Comparison of ENCODE assay signal across 21 cellular contexts in the genomic region with DNA sequence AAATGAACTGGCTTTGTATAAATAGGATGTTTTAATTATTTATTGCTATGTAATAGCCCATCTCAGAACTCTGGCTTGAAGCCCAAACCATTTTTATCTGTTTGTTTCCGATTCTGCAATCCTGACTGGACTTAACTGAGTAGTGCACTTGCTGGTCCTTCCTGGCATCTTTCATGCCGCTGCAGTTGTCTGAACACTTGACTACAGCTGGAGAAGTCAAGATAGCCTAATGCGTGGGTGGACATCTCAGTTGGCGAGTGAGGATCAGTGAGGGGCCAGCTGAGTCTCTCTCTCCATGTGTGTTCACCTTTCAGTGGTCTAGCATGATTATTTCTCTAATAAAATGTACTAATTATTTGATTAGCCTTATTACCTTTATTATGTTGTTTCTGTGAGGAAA.
"Had no signal": no experiment of that assay in that cellular context is flagged by ENCODE, and none has a peak within 500 bp of the region (broad histone marks: within the 10 kb centered on the region; RNA-seq: fewer than 3 reads in every experiment).

No MANE protein-coding gene starts in this region.

- ATAC-seq: activated CD4-positive, alpha-beta T cell treated with anti-CD3 and anti-CD28 coated beads for 36 hours; activated T-cell treated with anti-CD3 and anti-CD28 coated beads, Interleukin-2, amount 50 U/mL, for 4 hours; foreskin keratinocyte; left colon; lower lobe of right lung; mucosa of descending colon; pancreas; psoas muscle had no signal

- DNase-seq: activated B cell treated with CpG ODN at 0.5 μM for 24 hours; activated CD4-positive, alpha-beta T cell treated with anti-CD3 and anti-CD28 coated beads for 36 hours; activated CD4-positive, alpha-beta T cell treated with anti-CD3 and anti-CD28 coated beads, Interleukin-2, amount 50 U/mL, for 48 hours; activated CD8-positive, alpha-beta memory T cell treated with anti-CD3 and anti-CD28 coated beads, Interleukin-2, amount 50 U/mL, for 48 hours; activated naive CD4-positive, alpha-beta T cell; activated naive CD8-positive, alpha-beta T cell treated with anti-CD3 and anti-CD28 coated beads, Interleukin-2, amount 10 ng/mL, durations not matched to agents 7 days and 5 days; activated T-cell treated with anti-CD3 and anti-CD28 coated beads, Interleukin-2, amount 50 U/mL, for 4 hours; effector CD4-positive, alpha-beta T cell; foreskin keratinocyte; left colon; lower lobe of right lung; mesendoderm; mucosa of descending colon; nephron progenitor cell; pancreas; psoas muscle; stimulated activated CD4-positive, alpha-beta T cell treated with anti-CD3 and anti-CD28 coated beads, Interleukin-4, amount 100 ng/mL, for 24 hours; stimulated activated naive CD4-positive, alpha-beta T cell treated with Interleukin-2 at 50 U/mL for 16 hours; thyroid gland had no signal

- H3K36me3 ChIP-seq: cardiac muscle cell had no signal

- H3K27me3 ChIP-seq: cardiac muscle cell, foreskin keratinocyte, pancreas, right atrium auricular region, thyroid gland had no signal

- H3K9me3 ChIP-seq: lower lobe of right lung, mucosa of descending colon, pancreas, psoas muscle, right atrium auricular region, thyroid gland had no signal

- H3K27ac ChIP-seq: cardiac muscle cell, foreskin keratinocyte, lower lobe of right lung, pancreas, psoas muscle, right atrium auricular region, thyroid gland had no signal

- H3K4me3 ChIP-seq: cardiac muscle cell, lower lobe of right lung, mucosa of descending colon, pancreas, psoas muscle, right atrium auricular region, thyroid gland had no signal

- H3K4me1 ChIP-seq: foreskin keratinocyte, lower lobe of right lung, psoas muscle, right atrium auricular region, thyroid gland had no signal
